13 cellular contexts compared by ENCODE assay signal in the genomic region with DNA sequence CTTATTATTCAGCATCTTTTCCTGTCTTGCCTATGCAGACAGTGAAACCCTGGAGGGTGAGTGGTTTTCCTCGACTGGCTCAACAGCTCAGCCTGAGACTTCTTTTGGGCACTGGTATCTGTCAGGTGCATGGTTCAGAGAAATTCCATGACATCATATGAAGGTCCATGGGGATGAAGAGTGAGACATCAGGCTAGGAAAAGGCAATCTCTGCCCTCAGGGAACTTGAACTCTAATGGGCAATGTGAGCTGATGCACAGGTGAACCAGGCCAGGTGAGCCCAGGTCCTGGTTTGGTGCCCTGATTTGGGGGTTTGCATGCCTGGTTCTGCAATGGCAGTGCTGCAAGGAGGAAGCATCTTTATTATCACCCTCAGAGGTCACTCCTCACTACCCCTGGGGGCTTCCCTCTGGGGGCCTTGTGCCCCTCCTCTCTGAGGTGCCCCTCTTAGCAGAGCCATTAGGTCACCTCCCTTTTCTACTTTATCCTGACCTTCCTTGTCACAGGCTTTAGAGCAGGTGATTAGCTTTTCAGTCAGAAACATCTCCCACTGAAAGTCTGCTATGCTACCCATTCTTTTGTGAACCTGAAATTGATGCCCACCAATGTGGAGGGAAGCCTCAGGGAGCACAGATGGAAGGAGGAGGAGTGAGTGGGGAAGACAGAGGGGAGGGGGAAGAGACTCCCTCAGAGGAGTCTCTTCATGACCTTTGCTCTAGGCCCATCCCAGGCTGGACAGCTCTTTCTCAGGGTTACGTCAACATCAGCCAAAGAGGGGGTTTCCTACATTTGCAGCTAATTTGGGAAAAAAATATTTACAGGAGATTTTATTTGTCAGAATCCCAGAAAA. TPM values are rescaled to one million over a fixed set of nuclear protein-coding genes. Genes with fewer than 3 reads are reported as not detected.
A peak's percentile ranks its signal among the peaks of the same experiment; 100 is the strongest.
DNase-seq lines count a peak whose midpoint lies in the region; ATAC-seq and TF ChIP-seq lines count a peak whose summit lies in the region.
"Had no signal": no experiment of that assay in that cellular context is flagged by ENCODE, and none has a peak within 500 bp of the region (broad histone marks: within the 10 kb centered on the region; RNA-seq: fewer than 3 reads in every experiment).

No MANE protein-coding gene starts in this region.

- H3K4me3 ChIP-seq in AG04450 (ENCODE audit: low read depth, low read length) (no peak overlapping the region), ascending aorta (no peak overlapping the region), gastrocnemius medialis (no peak overlapping the region), spleen (no peak overlapping the region)

- H3K9me3 ChIP-seq in AG04450 (ENCODE audit: control insufficient read depth, insufficient read depth, low read length) (no peaks in the 10 kb centered on the region), ascending aorta (no peaks in the 10 kb centered on the region), gastrocnemius medialis (no peaks in the 10 kb centered on the region), spleen (no peaks in the 10 kb centered on the region)
- H3K9me3 ChIP-seq: BE2C had no signal

- peaks cover 1% of the 10 kb centered on the region for H3K4me1 Mint-ChIP-seq in osteocyte (ENCODE audit: unreplicated experiment)
- H3K4me1 Mint-ChIP-seq: activated B cell treated with CpG ODN at 0.5 μM for 24 hours had no signal

- H3K9me3 Mint-ChIP-seq in osteocyte (ENCODE audit: unreplicated experiment), result no peaks in the 10 kb centered on the region
- H3K9me3 Mint-ChIP-seq: activated B cell treated with CpG ODN at 0.5 μM for 24 hours; dendritic cell treated with granulocyte-macrophage colony-stimulating factor and Interleukin-4, amounts not matched to agents 40 ng/mL and 50 ng/mL, for 4 days had no signal

- DNase-seq in AG04450 (ENCODE audit: low read depth, low spot score), result no peak
- DNase-seq in ascending aorta (ENCODE audit: low spot score in 2 of 2), result no peak
- DNase-seq in left lobe of liver (ENCODE audit: low spot score), result no peak
- no peak for DNase-seq in gastrocnemius medialis
- no peak for DNase-seq in SHP77 treated with DMSO at 0.1 percent for 48 hours (lab: John Stamatoyannopoulos, UW)
- DNase-seq in osteocyte (ENCODE audit: extremely low spot score, unreplicated experiment), result no peak
- DNase-seq in DMS 273 (lab: John Stamatoyannopoulos, UW; ENCODE audit: unreplicated experiment), result no peak
- no peak for DNase-seq in spleen
- DNase-seq: activated B cell treated with CpG ODN at 0.5 μM for 24 hours, BE2C, DND-41, NCI-H2107 had no signal

- in situ Hi-C loops in gastrocnemius medialis (cut with MboI; ENCODE audit: low sequenced_read_pairs in 4 of 4), result no loop called here

- no peaks in the 10 kb centered on the region for H3K36me3 Mint-ChIP-seq in osteocyte (ENCODE audit: unreplicated experiment)

- H3K27me3 Mint-ChIP-seq in osteocyte (ENCODE audit: unreplicated experiment), result peaks cover 37% of the 10 kb centered on the region
- H3K27me3 Mint-ChIP-seq: dendritic cell treated with granulocyte-macrophage colony-stimulating factor and Interleukin-4, amounts not matched to agents 40 ng/mL and 50 ng/mL, for 4 days had no signal

- no peak for TF ChIP-seq POLR2A in gastrocnemius medialis (IDR thresholded peaks at IDR 0.05)
- no peak for TF ChIP-seq POLR2A in spleen (IDR thresholded peaks at IDR 0.05)

- H3K4me3 Mint-ChIP-seq in osteocyte (ENCODE audit: unreplicated experiment), result no peak overlapping the region
- H3K4me3 Mint-ChIP-seq: activated B cell treated with CpG ODN at 0.5 μM for 24 hours; dendritic cell treated with granulocyte-macrophage colony-stimulating factor and Interleukin-4, amounts not matched to agents 40 ng/mL and 50 ng/mL, for 4 days had no signal

- H3K36me3 ChIP-seq in ascending aorta, result peaks cover 10 to 12% of the 10 kb centered on the region in 2 donors
- no peaks in the 10 kb centered on the region for H3K36me3 ChIP-seq in gastrocnemius medialis
- H3K36me3 ChIP-seq in spleen, result peaks cover 0 to 48% (median 0%) of the 10 kb centered on the region in 6 donors
- H3K36me3 ChIP-seq: BE2C had no signal

- ATAC-seq in left lobe of liver (peak; percentile 17), gastrocnemius medialis (no peak)

- peak overlapping the region; percentile 72 for H3K27ac ChIP-seq in AG04450 (ENCODE audit: low read depth, low read length)
- H3K27ac ChIP-seq in ascending aorta, result peak overlapping the region; percentile 90 to 97
- H3K27ac ChIP-seq in gastrocnemius medialis, result peak overlapping the region; percentile 65 to 74 (median 72)
- peak overlapping the region in 3 of 8 donors; percentile 17 to 47 (median 30) for H3K27ac ChIP-seq in spleen

- H3K27me3 ChIP-seq in AG04450 (ENCODE audit: control insufficient read depth, insufficient read depth, low read length) (peaks cover 16% of the 10 kb centered on the region), ascending aorta (no peaks in the 10 kb centered on the region), gastrocnemius medialis (no peaks in the 10 kb centered on the region), spleen (replicated peaks in 1 of 7) (no peaks in the 10 kb centered on the region)
- H3K27me3 ChIP-seq: BE2C had no signal

- H3K4me1 ChIP-seq in ascending aorta (peaks cover 16 to 21% of the 10 kb centered on the region in 2 donors), gastrocnemius medialis (peaks cover 10 to 19% of the 10 kb centered on the region in 2 donors), spleen (peaks cover 0 to 18% (median 0%) of the 10 kb centered on the region in 6 donors)
- H3K4me1 ChIP-seq: BE2C had no signal

- intact Hi-C loops in ascending aorta (cut with DNase I), result loop anchor here (1.0 to 5.0 kb wide), 3 partner anchors 28 to 107 kb away; a partner anchor contains a TSS
- intact Hi-C loops in gastrocnemius medialis (cut with DNase I; ENCODE audit: low total_unique reads), result loop anchor here (2.0 kb wide), 1 partner anchor 103 kb away; no protein-coding TSS in a partner anchor
- intact Hi-C loops in spleen (cut with DNase I; ENCODE audit: low total_unique reads), result no loop called here

- WGBS in spleen, 5 donors, result 71 to 80% (median 77%) methylated on average over 2 of the region's 2 CpGs

- no peak overlapping the region for H3K27ac Mint-ChIP-seq in osteocyte (ENCODE audit: unreplicated experiment)
- H3K27ac Mint-ChIP-seq: activated B cell treated with CpG ODN at 0.5 μM for 24 hours; dendritic cell treated with granulocyte-macrophage colony-stimulating factor and Interleukin-4, amounts not matched to agents 40 ng/mL and 50 ng/mL, for 4 days had no signal

- POLR2A ChIA-PET in AG04450 (lab: Yijun Ruan, JAX), result interaction anchor here (0.6 to 1.2 kb wide), 3 partner anchors 11 to 321 kb away, joined by 3 to 4 read pairs (median 3); no protein-coding TSS in a partner anchor

- CTCF ChIA-PET in AG04450 (lab: Charles Lee), result no interaction called here

- TF ChIP-seq CTCF in AG04450 (IDR thresholded peaks at IDR 0.05; ENCODE audit: low read depth, low read length) (no peak), ascending aorta (IDR thresholded peaks at IDR 0.05) (no peak), gastrocnemius medialis (IDR thresholded peaks at IDR 0.05 in 4 of 5, conservative IDR thresholded peaks at IDR 0.05 in 1 of 5) (no peak), osteocyte (IDR thresholded peaks at IDR 0.05) (no peak), spleen (IDR thresholded peaks at IDR 0.05 in 8 of 11, conservative IDR thresholded peaks at IDR 0.05 in 3 of 11) (no peak)

RNA-seq across cellular contexts. Expression of a gene that starts 47.3 kb away (rescaled TPM):
- polyA plus RNA-seq in AG04450 (2011; rRNA removed) (0.84 and 0.91 TPM in 2 replicates), spleen (1 to 10 TPM; 6.9 to 9.8 (median 8.5) TPM)
- 0.92 and 1.2 TPM in 2 replicates for polyA minus RNA-seq in AG04450 (2011; rRNA and poly(A)+ RNA removed)
- total RNA-seq in ascending aorta (11.1 TPM), left lobe of liver (14.3 TPM), gastrocnemius medialis (1 to 10 TPM; 2.4 to 5.7 (median 3.7) TPM), osteocyte (1.2 and 1.5 TPM in 2 replicates), spleen (100 to 1,000 TPM in 3 of 7 donors, 10 to 100 TPM in 4; 32.8 to 127 (median 70.5) TPM)
- total RNA-seq: activated B cell treated with CpG ODN at 0.5 μM for 24 hours had no signal
